ENCODE assay signal across 1 cellular context in the genomic region with DNA sequence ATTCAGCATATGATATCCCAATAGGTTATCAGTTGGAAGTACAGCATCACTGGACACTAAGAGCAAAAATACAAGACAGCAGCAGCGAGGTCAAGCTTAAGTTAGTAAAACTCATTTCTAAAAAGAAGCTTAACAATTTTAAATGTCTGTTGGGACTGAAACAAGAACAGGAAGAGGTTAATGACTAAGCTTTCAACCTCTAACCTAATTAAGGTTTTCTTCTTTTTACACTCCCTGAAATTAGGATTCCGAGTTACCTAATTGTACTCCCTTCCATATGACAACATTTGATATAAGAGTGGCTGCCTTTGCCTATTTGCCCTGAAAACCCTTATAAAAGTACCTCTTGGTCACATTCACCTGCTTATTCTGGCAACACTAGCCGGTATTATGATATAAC.
TF ChIP-seq lines count a peak whose summit lies in the region.

No MANE protein-coding gene starts in this region.

TF ChIP-seq in GM23338, 12 proteins besides CTCF, POLR2A, EP300 and RAD21:
- TF ChIP-seq, protein P1, sequence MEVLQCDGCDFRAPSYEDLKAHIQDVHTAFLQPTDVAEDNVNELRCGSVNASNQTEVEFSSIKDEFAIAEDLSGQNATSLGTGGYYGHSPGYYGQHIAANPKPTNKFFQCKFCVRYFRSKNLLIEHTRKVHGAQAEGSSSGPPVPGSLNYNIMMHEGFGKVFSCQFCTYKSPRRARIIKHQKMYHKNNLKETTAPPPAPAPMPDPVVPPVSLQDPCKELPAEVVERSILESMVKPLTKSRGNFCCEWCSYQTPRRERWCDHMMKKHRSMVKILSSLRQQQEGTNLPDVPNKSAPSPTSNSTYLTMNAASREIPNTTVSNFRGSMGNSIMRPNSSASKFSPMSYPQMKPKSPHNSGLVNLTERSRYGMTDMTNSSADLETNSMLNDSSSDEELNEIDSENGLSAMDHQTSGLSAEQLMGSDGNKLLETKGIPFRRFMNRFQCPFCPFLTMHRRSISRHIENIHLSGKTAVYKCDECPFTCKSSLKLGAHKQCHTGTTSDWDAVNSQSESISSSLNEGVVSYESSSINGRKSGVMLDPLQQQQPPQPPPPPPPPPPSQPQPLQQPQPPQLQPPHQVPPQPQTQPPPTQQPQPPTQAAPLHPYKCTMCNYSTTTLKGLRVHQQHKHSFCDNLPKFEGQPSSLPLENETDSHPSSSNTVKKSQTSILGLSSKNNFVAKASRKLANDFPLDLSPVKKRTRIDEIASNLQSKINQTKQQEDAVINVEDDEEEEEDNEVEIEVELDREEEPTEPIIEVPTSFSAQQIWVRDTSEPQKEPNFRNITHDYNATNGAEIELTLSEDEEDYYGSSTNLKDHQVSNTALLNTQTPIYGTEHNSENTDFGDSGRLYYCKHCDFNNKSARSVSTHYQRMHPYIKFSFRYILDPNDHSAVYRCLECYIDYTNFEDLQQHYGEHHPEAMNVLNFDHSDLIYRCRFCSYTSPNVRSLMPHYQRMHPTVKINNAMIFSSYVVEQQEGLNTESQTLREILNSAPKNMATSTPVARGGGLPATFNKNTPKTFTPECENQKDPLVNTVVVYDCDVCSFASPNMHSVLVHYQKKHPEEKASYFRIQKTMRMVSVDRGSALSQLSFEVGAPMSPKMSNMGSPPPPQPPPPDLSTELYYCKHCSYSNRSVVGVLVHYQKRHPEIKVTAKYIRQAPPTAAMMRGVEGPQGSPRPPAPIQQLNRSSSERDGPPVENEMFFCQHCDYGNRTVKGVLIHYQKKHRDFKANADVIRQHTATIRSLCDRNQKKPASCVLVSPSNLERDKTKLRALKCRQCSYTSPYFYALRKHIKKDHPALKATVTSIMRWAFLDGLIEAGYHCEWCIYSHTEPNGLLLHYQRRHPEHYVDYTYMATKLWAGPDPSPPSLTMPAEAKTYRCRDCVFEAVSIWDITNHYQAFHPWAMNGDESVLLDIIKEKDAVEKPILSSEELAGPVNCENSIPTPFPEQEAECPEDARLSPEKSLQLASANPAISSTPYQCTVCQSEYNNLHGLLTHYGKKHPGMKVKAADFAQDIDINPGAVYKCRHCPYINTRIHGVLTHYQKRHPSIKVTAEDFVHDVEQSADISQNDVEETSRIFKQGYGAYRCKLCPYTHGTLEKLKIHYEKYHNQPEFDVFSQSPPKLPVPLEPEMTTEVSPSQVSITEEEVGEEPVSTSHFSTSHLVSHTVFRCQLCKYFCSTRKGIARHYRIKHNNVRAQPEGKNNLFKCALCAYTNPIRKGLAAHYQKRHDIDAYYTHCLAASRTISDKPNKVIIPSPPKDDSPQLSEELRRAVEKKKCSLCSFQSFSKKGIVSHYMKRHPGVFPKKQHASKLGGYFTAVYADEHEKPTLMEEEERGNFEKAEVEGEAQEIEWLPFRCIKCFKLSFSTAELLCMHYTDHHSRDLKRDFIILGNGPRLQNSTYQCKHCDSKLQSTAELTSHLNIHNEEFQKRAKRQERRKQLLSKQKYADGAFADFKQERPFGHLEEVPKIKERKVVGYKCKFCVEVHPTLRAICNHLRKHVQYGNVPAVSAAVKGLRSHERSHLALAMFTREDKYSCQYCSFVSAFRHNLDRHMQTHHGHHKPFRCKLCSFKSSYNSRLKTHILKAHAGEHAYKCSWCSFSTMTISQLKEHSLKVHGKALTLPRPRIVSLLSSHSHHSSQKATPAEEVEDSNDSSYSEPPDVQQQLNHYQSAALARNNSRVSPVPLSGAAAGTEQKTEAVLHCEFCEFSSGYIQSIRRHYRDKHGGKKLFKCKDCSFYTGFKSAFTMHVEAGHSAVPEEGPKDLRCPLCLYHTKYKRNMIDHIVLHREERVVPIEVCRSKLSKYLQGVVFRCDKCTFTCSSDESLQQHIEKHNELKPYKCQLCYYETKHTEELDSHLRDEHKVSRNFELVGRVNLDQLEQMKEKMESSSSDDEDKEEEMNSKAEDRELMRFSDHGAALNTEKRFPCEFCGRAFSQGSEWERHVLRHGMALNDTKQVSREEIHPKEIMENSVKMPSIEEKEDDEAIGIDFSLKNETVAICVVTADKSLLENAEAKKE (CRISPR knock-in tag; IDR thresholded peaks at IDR 0.05) = no peak
- TF ChIP-seq CREB1 (CRISPR knock-in tag; IDR thresholded peaks at IDR 0.05; ENCODE audit: low read depth) (no peak), JUNB (IDR thresholded peaks at IDR 0.05; ENCODE audit: unreplicated experiment) (no peak), POLR2AphosphoS5 (IDR thresholded peaks at IDR 0.05; ENCODE audit: low read depth) (no peak)
